22 cellular contexts compared by ENCODE assay signal in the genomic region with DNA sequence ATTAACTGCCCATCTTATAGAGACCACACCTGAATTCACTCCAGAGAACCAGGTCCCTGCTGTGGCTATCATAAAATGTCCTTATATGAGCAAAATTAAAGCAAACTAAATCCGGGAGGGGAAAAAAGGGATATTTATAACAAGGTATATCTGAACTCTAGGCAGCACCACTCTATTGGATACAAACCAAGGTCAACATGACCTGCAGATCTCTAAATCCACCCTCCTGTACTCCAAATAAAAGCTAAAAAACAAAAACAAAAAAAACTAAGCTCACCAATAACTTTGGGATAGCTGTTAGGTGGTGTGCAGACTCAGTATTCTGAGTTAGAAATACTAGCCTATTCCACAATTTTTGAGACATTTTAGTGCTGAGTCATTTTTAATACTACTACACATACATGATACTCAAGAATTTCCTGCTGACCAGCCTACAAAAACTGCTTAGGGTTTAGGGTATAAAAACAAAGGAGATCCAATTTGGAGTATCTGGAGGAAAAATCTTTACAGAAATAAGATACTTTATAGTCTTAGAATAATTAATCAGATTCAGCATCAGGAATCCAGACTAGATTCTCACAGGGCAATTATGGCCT. TPM values are rescaled to one million over a fixed set of nuclear protein-coding genes. Genes with fewer than 3 reads are reported as not detected.
DNase-seq lines count a peak whose midpoint lies in the region; ATAC-seq and TF ChIP-seq lines count a peak whose summit lies in the region.
"Had no signal": no experiment of that assay in that cellular context is flagged by ENCODE, and none has a peak within 500 bp of the region (broad histone marks: within the 10 kb centered on the region; RNA-seq: fewer than 3 reads in every experiment).

No MANE protein-coding gene starts in this region.

- ATAC-seq in activated naive CD8-positive, alpha-beta T cell treated with anti-CD3 and anti-CD28 coated beads, Interleukin-2, amount 50 U/mL, for 24 hours, result no peak
- ATAC-seq: esophagus mucosa had no signal

- H3K36me3 Mint-ChIP-seq in activated naive CD8-positive, alpha-beta T cell treated with anti-CD3 and anti-CD28 coated beads, Interleukin-2, amount 50 U/mL, for 24 hours (ENCODE audit: low read depth), result peaks cover 33% of the 10 kb centered on the region

- H3K36me3 ChIP-seq in skeletal muscle satellite cell (ENCODE audit: insufficient read depth, low read length), result peaks cover 21% of the 10 kb centered on the region

- H3K9me3 ChIP-seq in skeletal muscle satellite cell (replicated peaks; ENCODE audit: low read length), result no peaks in the 10 kb centered on the region
- H3K9me3 ChIP-seq: BE2C, neutrophil, sigmoid colon had no signal

- peak; percentile 52 for DNase-seq in GM03348 (ENCODE audit: low spot score)
- peak; percentile 53 for DNase-seq in amniotic epithelial cell (ENCODE audit: low read depth)
- peak; percentile 59 for DNase-seq in fibroblast of mammary gland (ENCODE audit: low read depth)
- no peak for DNase-seq in T-helper 9 cell
- DNase-seq in activated CD8-positive, alpha-beta memory T cell treated with anti-CD3 and anti-CD28 coated beads, Interleukin-2, amount 50 U/mL, for 4 hours, result no peak
- DNase-seq in pons (ENCODE audit: low spot score), result no peak
- no peak for DNase-seq in activated naive CD8-positive, alpha-beta T cell treated with anti-CD3 and anti-CD28 coated beads, Interleukin-2, amount 50 U/mL, for 24 hours
- DNase-seq: activated gamma-delta T cell treated with Interleukin-2 at 50 U/mL for 16 hours; BE2C; dorsolateral prefrontal cortex; hypothalamus; kidney glomerular epithelial cell; MV-4-11; NCI-H2029 treated with DMSO at 0.1 percent for 48 hours; NCI-H526; sigmoid colon; stimulated activated CD4-positive, alpha-beta T cell treated with anti-CD3 and anti-CD28 coated beads, Interleukin-2, amount 100 ng/mL, for 48 hours had no signal

- H3K9ac ChIP-seq in skeletal muscle satellite cell (ENCODE audit: low read depth, low read length), result no peak overlapping the region

- H3K4me3 ChIP-seq in fibroblast of mammary gland (ENCODE audit: control insufficient read depth, low read depth, low read length) (no peak overlapping the region), skeletal muscle satellite cell (ENCODE audit: low read length) (no peak overlapping the region)
- H3K4me3 ChIP-seq: dorsolateral prefrontal cortex, sigmoid colon, SK-N-MC had no signal

- peak overlapping the region; percentile 28 for H3K4me2 ChIP-seq in skeletal muscle satellite cell (ENCODE audit: low read length)

- no peak for TF ChIP-seq CTCF in fibroblast of mammary gland (conservative IDR thresholded peaks at IDR 0.05; ENCODE audit: control insufficient read depth, insufficient read depth, low read depth, low read length)

- H3K4me1 ChIP-seq in skeletal muscle satellite cell (ENCODE audit: control insufficient read depth, insufficient read depth, low read length), result peaks cover 71% of the 10 kb centered on the region
- H3K4me1 ChIP-seq: BE2C had no signal

- peaks cover 4% of the 10 kb centered on the region for H3K4me1 Mint-ChIP-seq in activated naive CD8-positive, alpha-beta T cell treated with anti-CD3 and anti-CD28 coated beads, Interleukin-2, amount 50 U/mL, for 24 hours

- no peak overlapping the region for H3K27ac Mint-ChIP-seq in activated naive CD8-positive, alpha-beta T cell treated with anti-CD3 and anti-CD28 coated beads, Interleukin-2, amount 50 U/mL, for 24 hours
- H3K27ac Mint-ChIP-seq: IgD-negative memory B cell had no signal

- no peaks in the 10 kb centered on the region for H3K9me3 Mint-ChIP-seq in activated naive CD8-positive, alpha-beta T cell treated with anti-CD3 and anti-CD28 coated beads, Interleukin-2, amount 50 U/mL, for 24 hours
- H3K9me3 Mint-ChIP-seq: IgD-negative memory B cell had no signal

- H3K27me3 ChIP-seq in skeletal muscle satellite cell (ENCODE audit: control insufficient read depth, insufficient read depth, low read length), result no peaks in the 10 kb centered on the region
- H3K27me3 ChIP-seq: BE2C, dorsolateral prefrontal cortex, neutrophil, sigmoid colon had no signal

- H3K4me3 Mint-ChIP-seq in activated naive CD8-positive, alpha-beta T cell treated with anti-CD3 and anti-CD28 coated beads, Interleukin-2, amount 50 U/mL, for 24 hours, result no peak overlapping the region
- H3K4me3 Mint-ChIP-seq: IgD-negative memory B cell had no signal

- no peaks in the 10 kb centered on the region for H3K27me3 Mint-ChIP-seq in activated naive CD8-positive, alpha-beta T cell treated with anti-CD3 and anti-CD28 coated beads, Interleukin-2, amount 50 U/mL, for 24 hours
- H3K27me3 Mint-ChIP-seq: IgD-negative memory B cell had no signal

RNA-seq across cellular contexts. Expression of gene LTBP2, which starts 46.6 kb away (rescaled TPM):
- total RNA-seq in skeletal muscle satellite cell (2012; rRNA removed), result 59.3 and 119 TPM in 2 replicates

RNA-seq across cellular contexts. Expression of gene AREL1, which starts 54.2 kb away (rescaled TPM):
- total RNA-seq in skeletal muscle satellite cell (2012; rRNA removed), result 21.2 and 22.1 TPM in 2 replicates

RNA-seq across cellular contexts. Expression of gene FCF1, which starts 54.3 kb away (rescaled TPM):
- total RNA-seq in skeletal muscle satellite cell (2012; rRNA removed), result 37.4 and 41.3 TPM in 2 replicates

Comparison
In these comparisons a context has a peak if more than half of its experiments do, and no peak if none do; other contexts are left out.
1. DNase-seq: peak in GM03348 (single experiment), amniotic epithelial cell (single experiment) and fibroblast of mammary gland (single experiment); none in T-helper 9 cell (single experiment), activated CD8-positive, alpha-beta memory T cell treated with anti-CD3 and anti-CD28 coated beads, Interleukin-2, amount 50 U/mL, for 4 hours (single experiment), pons (single experiment) and activated naive CD8-positive, alpha-beta T cell treated with anti-CD3 and anti-CD28 coated beads, Interleukin-2, amount 50 U/mL, for 24 hours (single experiment).